10 cellular contexts compared by ENCODE assay signal in the genomic region with DNA sequence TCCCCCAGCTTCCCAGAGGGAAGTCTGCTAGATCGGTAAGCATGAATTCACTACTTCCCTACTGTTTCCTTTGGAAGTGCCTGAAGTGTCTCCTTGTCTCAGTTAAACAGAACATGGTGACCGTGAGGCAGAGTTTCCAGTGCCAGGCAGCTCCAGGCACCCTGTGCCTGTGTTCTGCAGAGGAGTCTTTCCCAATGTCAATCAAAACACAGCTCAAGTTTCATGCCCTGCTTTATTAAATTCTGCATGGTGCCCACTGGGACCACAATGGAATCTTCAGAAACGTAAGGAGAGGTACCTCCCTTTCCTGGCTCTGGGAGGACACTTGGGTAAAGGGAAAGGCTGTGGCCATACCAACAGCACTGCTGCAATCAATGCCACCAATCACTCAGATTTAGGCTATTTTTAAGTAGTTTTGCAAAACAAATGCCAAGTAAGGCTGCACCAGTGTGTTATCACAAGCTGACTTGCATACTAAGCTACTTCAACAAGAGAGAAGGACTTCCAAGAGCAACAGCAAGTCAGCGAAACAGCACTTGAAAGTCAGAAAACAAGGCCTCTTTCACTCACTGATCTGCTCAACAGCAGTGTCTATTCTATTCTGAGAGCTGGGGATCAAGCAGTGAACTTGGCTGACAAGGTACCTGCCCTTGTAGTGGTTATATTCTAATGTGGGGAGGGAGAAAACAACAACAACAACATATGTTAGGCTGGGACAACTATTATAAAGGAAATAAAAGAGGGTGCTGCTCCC. TPM values are rescaled to one million over a fixed set of nuclear protein-coding genes. Genes with fewer than 3 reads are reported as not detected.
A peak's percentile ranks its signal among the peaks of the same experiment; 100 is the strongest.
DNase-seq lines count a peak whose midpoint lies in the region; ATAC-seq and TF ChIP-seq lines count a peak whose summit lies in the region.
"Had no signal": no experiment of that assay in that cellular context is flagged by ENCODE, and none has a peak within 500 bp of the region (broad histone marks: within the 10 kb centered on the region; RNA-seq: fewer than 3 reads in every experiment).

No MANE protein-coding gene starts in this region.

- intact Hi-C loops in uterus (cut with DNase I; ENCODE audit: low total_unique reads) = no loop called here

- H3K4me3 Mint-ChIP-seq in naive B cell = peak overlapping the region in 1 of 8 donors; percentile 20

- H3K36me3 ChIP-seq in duodenal mucosa (ENCODE audit: control insufficient read depth in 1 of 2, insufficient read depth in 2 of 2, low read length in 2 of 2) (no peaks in the 10 kb centered on the region), uterus (no peaks in the 10 kb centered on the region)

- H3K4me3 ChIP-seq in duodenal mucosa (ENCODE audit: low read depth in 1 of 2, low read length in 2 of 2) (peak overlapping the region in 1 of 2 donors; percentile 19), uterus (no peak overlapping the region)

- H3K4me1 Mint-ChIP-seq in naive B cell = peaks cover 19 to 31% (median 25%) of the 10 kb centered on the region in 3 donors

- no peak for ATAC-seq in naive B cell (ENCODE audit: low read depth in 2 of 2)
- ATAC-seq: esophagus mucosa had no signal

- no peaks in the 10 kb centered on the region for H3K36me3 Mint-ChIP-seq in naive B cell

- peak; percentile 38 for DNase-seq in stimulated activated CD4-positive, alpha-beta T cell treated with anti-CD3 and anti-CD28 coated beads, Interleukin-15, amount 100 ng/mL, for 24 hours
- DNase-seq in stimulated activated CD4-positive, alpha-beta T cell treated with anti-CD3 and anti-CD28 coated beads, Interleukin-2, amount 100 ng/mL, for 48 hours = no peak
- no peak for DNase-seq in naive B cell
- DNase-seq in uterus = no peak
- no peak for DNase-seq in NCI-H748 treated with DMSO at 0.1 percent for 48 hours (lab: John Stamatoyannopoulos, UW)
- no peak for DNase-seq in activated CD4-positive, CD25-positive, alpha-beta regulatory T cell treated with anti-CD3 and anti-CD28 coated beads, Interleukin-2, amount 50 U/mL, for 72 hours
- no peak for DNase-seq in NCI-H1694 treated with DMSO at 0.1 percent for 48 hours (lab: John Stamatoyannopoulos, UW)
- DNase-seq: MM.1S had no signal

- no peaks in the 10 kb centered on the region for H3K9me3 ChIP-seq in duodenal mucosa (ENCODE audit: control insufficient read depth in 1 of 2, low read length in 2 of 2)
- H3K9me3 ChIP-seq in uterus = no peaks in the 10 kb centered on the region

- H3K4me1 ChIP-seq in duodenal mucosa (ENCODE audit: control insufficient read depth in 1 of 2, insufficient read depth in 2 of 2, low read length in 2 of 2) (peaks cover 15 to 16% of the 10 kb centered on the region in 2 donors), uterus (no peaks in the 10 kb centered on the region)

- H3K27me3 ChIP-seq in duodenal mucosa (ENCODE audit: control insufficient read depth in 1 of 2, insufficient read depth in 2 of 2, low read length in 2 of 2) (no peaks in the 10 kb centered on the region), uterus (no peaks in the 10 kb centered on the region)

- no peak for TF ChIP-seq POLR2A in uterus (IDR thresholded peaks at IDR 0.05)

- peak overlapping the region in 4 of 6 donors; percentile 1 to 83 (median 62) for H3K27ac Mint-ChIP-seq in naive B cell

- TF ChIP-seq CTCF in uterus (IDR thresholded peaks at IDR 0.05) = no peak

- H3K27ac ChIP-seq in duodenal mucosa (ENCODE audit: low read depth, low read length) (peak overlapping the region; percentile 18), uterus (peak overlapping the region; percentile 49 to 81)

- H3K9ac ChIP-seq in duodenal mucosa (ENCODE audit: low read depth in 1 of 2, low read length in 2 of 2) = no peak overlapping the region

- peaks cover 0 to 1% (median 0%) of the 10 kb centered on the region in 7 donors for H3K9me3 Mint-ChIP-seq in naive B cell

- no peaks in the 10 kb centered on the region for H3K27me3 Mint-ChIP-seq in naive B cell

RNA-seq across cellular contexts. Expression of a gene that starts 14.9 kb away (rescaled TPM):
- 10 to 100 TPM in 2 of 6 donors, 1 to 10 TPM in 4; 1.6 to 15.4 (median 8.1) TPM for polyA plus RNA-seq in naive B cell (ENCODE audit: low read depth in 6 of 6)
- 10 to 100 TPM in 3 of 4 donors, 1 to 10 TPM in 1; 7.4 to 53.0 (median 29.5) TPM for total RNA-seq in uterus
